9 cellular contexts compared by ENCODE assay signal in the genomic region with DNA sequence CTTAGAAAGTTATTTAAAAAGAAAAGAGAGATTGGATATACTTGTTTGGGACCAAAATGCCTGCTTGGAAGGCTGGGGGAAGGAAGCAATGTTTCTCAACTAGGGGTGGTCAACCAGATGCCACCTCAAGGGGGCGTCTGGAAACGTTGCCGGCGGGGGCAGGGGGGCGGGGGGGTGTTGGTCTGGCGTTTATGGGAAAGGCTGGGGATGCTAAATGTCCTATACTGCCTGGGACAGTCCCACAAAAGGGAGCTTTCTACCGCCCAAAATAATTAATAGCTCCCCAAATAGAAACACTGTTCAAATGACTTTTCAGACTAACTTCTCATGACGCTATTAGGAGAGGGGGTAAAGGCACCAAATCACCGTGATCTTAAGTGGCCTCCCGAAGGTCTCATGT. TPM values are rescaled to one million over a fixed set of nuclear protein-coding genes. Genes with fewer than 3 reads are reported as not detected.
DNase-seq lines count a peak whose midpoint lies in the region; ATAC-seq and TF ChIP-seq lines count a peak whose summit lies in the region.
"Had no signal": no experiment of that assay in that cellular context is flagged by ENCODE, and none has a peak within 500 bp of the region (broad histone marks: within the 10 kb centered on the region; RNA-seq: fewer than 3 reads in every experiment).

No MANE protein-coding gene starts in this region.

- peaks cover 72% of the 10 kb centered on the region for H3K79me2 ChIP-seq in DND-41 (ENCODE audit: insufficient read depth, low read length)

- H3K4me3 Mint-ChIP-seq in naive thymus-derived CD8-positive, alpha-beta T cell, result peak overlapping the region; percentile 61 to 86 (median 78)

- peak overlapping the region; percentile 68 to 88; a peak in 3 of 4 replicates for H3K4me3 ChIP-seq in DND-41 (ENCODE audit: low read depth in 1 of 2, low read length in 2 of 2)

- peaks cover 0 to 60% (median 11%) of the 10 kb centered on the region in 3 donors for H3K36me3 Mint-ChIP-seq in naive thymus-derived CD8-positive, alpha-beta T cell

- peak overlapping the region in 9 of 10 donors; percentile 57 to 87 (median 75) for H3K27ac Mint-ChIP-seq in naive thymus-derived CD8-positive, alpha-beta T cell

- H3K4me2 ChIP-seq in DND-41 (ENCODE audit: insufficient read depth, low read length), result peak overlapping the region; percentile 91

- H3K4me1 ChIP-seq in DND-41 (ENCODE audit: insufficient read depth, low read length), result peaks cover 89% of the 10 kb centered on the region

- H3K4me1 Mint-ChIP-seq in naive thymus-derived CD8-positive, alpha-beta T cell, result peaks cover 28 to 69% (median 62%) of the 10 kb centered on the region in 4 donors

- H3K9me3 ChIP-seq in DND-41 (ENCODE audit: insufficient read depth, low read length, severe bottlenecking), result no peaks in the 10 kb centered on the region
- H3K9me3 ChIP-seq: Peyer's patch had no signal

- no peak overlapping the region for H2AFZ ChIP-seq in DND-41 (ENCODE audit: low read depth, low read length)

- DNase-seq in DND-41 (peak; percentile 46), HuH-7 (ENCODE audit: low spot score) (peak; percentile 83), astrocyte of the hippocampus (ENCODE audit: low read depth, low spot score) (peak; percentile 52)
- DNase-seq in naive thymus-derived CD8-positive, alpha-beta T cell, result peak in 2 of 10 donors; percentile 25 to 27

- POLR2A ChIA-PET in naive thymus-derived CD8-positive, alpha-beta T cell (lab: Charles Lee), result no interaction called here

- H4K20me1 ChIP-seq in DND-41 (ENCODE audit: insufficient read depth, low read length), result peaks cover 65% of the 10 kb centered on the region

- TF ChIP-seq CTCF in DND-41 (IDR thresholded peaks at IDR 0.05; ENCODE audit: borderline replicate concordance, extremely low read depth, low read length, poor library complexity, severe bottlenecking), result peak; percentile 55

- ATAC-seq in DND-41 (ENCODE audit: insufficient read depth, low read depth), result no peak
- no peak for ATAC-seq in naive thymus-derived CD8-positive, alpha-beta T cell
- no peak for ATAC-seq in HG02970 (IDR thresholded peaks at IDR 0.05; ENCODE audit: low FRiP score, unreplicated experiment)
- no peak for ATAC-seq in HG03378 (IDR thresholded peaks at IDR 0.05; ENCODE audit: unreplicated experiment)
- ATAC-seq in GM18517 (IDR thresholded peaks at IDR 0.05; ENCODE audit: unreplicated experiment), result no peak
- ATAC-seq in HG02870 (IDR thresholded peaks at IDR 0.05; ENCODE audit: unreplicated experiment), result no peak

- H3K9me3 Mint-ChIP-seq in naive thymus-derived CD8-positive, alpha-beta T cell, result peaks cover 0 to 5% (median 0%) of the 10 kb centered on the region in 9 donors

- H3K36me3 ChIP-seq in DND-41 (ENCODE audit: insufficient read depth, low read length), result peaks cover 67% of the 10 kb centered on the region

- H3K27me3 ChIP-seq in DND-41 (ENCODE audit: insufficient read depth, low read length, poor library complexity), result no peaks in the 10 kb centered on the region
- H3K27me3 ChIP-seq: Peyer's patch had no signal

- peaks cover 0 to 7% (median 1%) of the 10 kb centered on the region in 5 donors for H3K27me3 Mint-ChIP-seq in naive thymus-derived CD8-positive, alpha-beta T cell

- peak overlapping the region; percentile 90 for H3K27ac ChIP-seq in DND-41 (ENCODE audit: low read length)
- H3K27ac ChIP-seq: Peyer's patch had no signal

- peak overlapping the region; percentile 88 for H3K9ac ChIP-seq in DND-41 (ENCODE audit: low read depth, low read length)

RNA-seq across cellular contexts. Expression of a gene that starts 2.2 kb away (rescaled TPM):
- total RNA-seq in naive thymus-derived CD8-positive, alpha-beta T cell, result 100 to 1,000 TPM; 128 to 130 TPM
- polyA plus RNA-seq in naive thymus-derived CD8-positive, alpha-beta T cell, result 10 to 100 TPM; 29.9 to 54.5 (median 35.3) TPM
